Comparison of ENCODE assay signal across 10 cellular contexts in the genomic region with DNA sequence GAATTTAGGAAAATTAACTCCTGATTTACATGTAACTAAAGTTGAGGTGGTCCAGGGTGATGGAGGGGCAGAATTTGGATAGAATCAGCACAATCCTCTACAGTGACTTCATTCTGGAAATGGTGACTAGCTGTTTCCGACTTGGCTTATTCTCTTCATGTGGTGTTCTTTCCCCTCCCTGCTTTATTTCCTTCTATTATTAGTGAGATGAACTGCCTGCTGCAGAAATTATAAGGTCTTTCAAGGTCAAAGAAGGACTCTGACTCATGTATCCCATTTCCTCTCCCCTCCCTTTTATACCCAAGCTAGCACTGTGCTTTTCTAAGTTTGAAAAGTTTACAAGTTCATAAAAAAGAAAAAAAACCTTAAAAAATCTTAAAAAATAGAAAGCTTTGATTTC. TPM values are rescaled to one million over a fixed set of nuclear protein-coding genes. Genes with fewer than 3 reads are reported as not detected.
DNase-seq lines count a peak whose midpoint lies in the region; ATAC-seq and TF ChIP-seq lines count a peak whose summit lies in the region.
"Had no signal": no experiment of that assay in that cellular context is flagged by ENCODE, and none has a peak within 500 bp of the region (broad histone marks: within the 10 kb centered on the region; RNA-seq: fewer than 3 reads in every experiment).

No MANE protein-coding gene starts in this region.

- H3K79me1 ChIP-seq in neuronal stem cell (ENCODE audit: low read depth, low read length) = no peaks in the 10 kb centered on the region

- no peak overlapping the region for H3K4me3 ChIP-seq in mucosa of rectum (ENCODE audit: low read length in 2 of 2)
- no peak overlapping the region for H3K4me3 ChIP-seq in neuronal stem cell (ENCODE audit: low read length in 2 of 2)

- peak overlapping the region; percentile 41 to 66 for H3K27ac ChIP-seq in mucosa of rectum (ENCODE audit: low read depth in 2 of 2, low read length in 2 of 2)
- no peak overlapping the region for H3K27ac ChIP-seq in neuronal stem cell (replicated peaks; ENCODE audit: low read length)

- ATAC-seq in HG03280 (IDR thresholded peaks at IDR 0.05; ENCODE audit: unreplicated experiment) (no peak), GM21717 (IDR thresholded peaks at IDR 0.05; ENCODE audit: unreplicated experiment) (no peak)

- H3K4me1 Mint-ChIP-seq in endothelial cell (ENCODE audit: unreplicated experiment) = peaks cover 7% of the 10 kb centered on the region

- H3K4ac ChIP-seq in neuronal stem cell (ENCODE audit: low read length) = no peak overlapping the region

- no peak overlapping the region for H4K8ac ChIP-seq in neuronal stem cell (ENCODE audit: low read depth, low read length)

- H3K14ac ChIP-seq in neuronal stem cell (ENCODE audit: low read length) = no peak overlapping the region

- H3K9me3 ChIP-seq in mucosa of rectum (ENCODE audit: control insufficient read depth in 2 of 2, low read length in 2 of 2) (no peaks in the 10 kb centered on the region), neuronal stem cell (replicated peaks in 1 of 2; ENCODE audit: control insufficient read depth in 2 of 2, insufficient read depth in 1 of 2, low read depth in 1 of 2, low read length in 2 of 2) (no peaks in the 10 kb centered on the region)

- H3K4me2 ChIP-seq in neuronal stem cell (ENCODE audit: insufficient read depth, low read length, poor library complexity, severe bottlenecking) = no peak overlapping the region

- H3K9ac ChIP-seq in mucosa of rectum (ENCODE audit: low read depth in 1 of 2, low read length in 2 of 2) (no peak overlapping the region), neuronal stem cell (ENCODE audit: low read depth, low read length, poor library complexity) (no peak overlapping the region)

- H2AK5ac ChIP-seq in neuronal stem cell (ENCODE audit: low read depth, low read length) = no peak overlapping the region

- H3K36me3 Mint-ChIP-seq in endothelial cell (ENCODE audit: low read depth, unreplicated experiment) = no peaks in the 10 kb centered on the region
- H3K36me3 Mint-ChIP-seq: CD4-positive, CD25-positive, alpha-beta regulatory T cell had no signal

- H3K18ac ChIP-seq in neuronal stem cell (ENCODE audit: low read length) = no peak overlapping the region

- H2AFZ ChIP-seq in neuronal stem cell (ENCODE audit: low read length) = no peak overlapping the region

- peaks cover 2% of the 10 kb centered on the region for H3K27me3 Mint-ChIP-seq in endothelial cell (ENCODE audit: unreplicated experiment)
- H3K27me3 Mint-ChIP-seq: CD4-positive, CD25-positive, alpha-beta regulatory T cell had no signal

- H3K23ac ChIP-seq in neuronal stem cell (ENCODE audit: low read depth, low read length, poor library complexity) = no peak overlapping the region

- no peak overlapping the region for H2BK120ac ChIP-seq in neuronal stem cell (ENCODE audit: low read depth, low read length)

- no peak overlapping the region for H2BK12ac ChIP-seq in neuronal stem cell (ENCODE audit: low read length)

- WGBS in neuronal stem cell (ENCODE audit: extremely low coverage in 2 of 2, insufficient read length in 2 of 2, insufficient replicate concordance in 1 of 2), 2 donors = no CpG with 5 or more reads among the region's 1 CpG

- H3K4me3 Mint-ChIP-seq in endothelial cell (ENCODE audit: unreplicated experiment) = no peak overlapping the region
- H3K4me3 Mint-ChIP-seq: CD4-positive, CD25-positive, alpha-beta regulatory T cell had no signal

- H3K27ac Mint-ChIP-seq in endothelial cell (ENCODE audit: unreplicated experiment) = peak overlapping the region; percentile 18

- TF ChIP-seq CTCF in endothelial cell (IDR thresholded peaks at IDR 0.05; ENCODE audit: unreplicated experiment) = no peak

- H3K27me3 ChIP-seq in mucosa of rectum (ENCODE audit: control insufficient read depth in 2 of 2, insufficient read depth in 2 of 2, low read length in 2 of 2) = no peaks in the 10 kb centered on the region
- peaks cover 0 to 2% (median 0%) of the 10 kb centered on the region in 3 experiments for H3K27me3 ChIP-seq in neuronal stem cell (ENCODE audit: control insufficient read depth in 3 of 3, insufficient read depth in 3 of 3, low read depth in 1 of 3, low read length in 3 of 3)

- H2BK5ac ChIP-seq in neuronal stem cell (ENCODE audit: low read length) = no peak overlapping the region

- no peak overlapping the region for H4K91ac ChIP-seq in neuronal stem cell (ENCODE audit: low read depth, low read length, poor library complexity)

- H3K9me3 Mint-ChIP-seq in endothelial cell (ENCODE audit: unreplicated experiment) = no peaks in the 10 kb centered on the region
- H3K9me3 Mint-ChIP-seq: CD4-positive, CD25-positive, alpha-beta regulatory T cell had no signal

- H3K36me3 ChIP-seq in mucosa of rectum (ENCODE audit: control insufficient read depth in 2 of 2, insufficient read depth in 2 of 2, low read length in 2 of 2) = no peaks in the 10 kb centered on the region
- H3K36me3 ChIP-seq in neuronal stem cell (replicated peaks in 1 of 2; ENCODE audit: control insufficient read depth in 2 of 2, insufficient read depth in 2 of 2, low read length in 2 of 2) = no peaks in the 10 kb centered on the region

- H2BK15ac ChIP-seq in neuronal stem cell (ENCODE audit: low read length) = no peak overlapping the region

- no peaks in the 10 kb centered on the region for H3K4me1 ChIP-seq in mucosa of rectum (ENCODE audit: control insufficient read depth in 2 of 2, insufficient read depth in 2 of 2, low read length in 2 of 2)
- peaks cover 0 to 4% of the 10 kb centered on the region in 2 donors for H3K4me1 ChIP-seq in neuronal stem cell (ENCODE audit: control insufficient read depth in 2 of 2, insufficient read depth in 1 of 2, low read depth in 1 of 2, low read length in 2 of 2)

- peak; percentile 12 for DNase-seq in stimulated activated CD4-positive, alpha-beta T cell treated with anti-CD3 and anti-CD28 coated beads, Interleukin-15, amount 100 ng/mL, for 24 hours
- no peak for DNase-seq in stimulated activated CD4-positive, alpha-beta T cell treated with anti-CD3 and anti-CD28 coated beads, Interleukin-1b, Interleukin-23, amount 100 ng/mL, for 48 hours
- DNase-seq in endothelial cell (ENCODE audit: low spot score) = no peak
- no peak for DNase-seq in neuronal stem cell (ENCODE audit: low spot score)
- no peak for DNase-seq in UCSD-AML1 (lab: John Stamatoyannopoulos, UW; ENCODE audit: unreplicated experiment)
- DNase-seq: CD4-positive, CD25-positive, alpha-beta regulatory T cell; Karpas-422 had no signal

RNA-seq across cellular contexts. Expression of gene MRPL17, which starts 12.2 kb away (rescaled TPM):
- total RNA-seq in endothelial cell (ENCODE audit: unreplicated experiment) = 44.8 TPM
- polyA plus RNA-seq in neuronal stem cell (2013, experiment 1 of 2) = 32.4 TPM
- 31.0 TPM for polyA plus RNA-seq in neuronal stem cell (2013, experiment 2 of 2)

RNA-seq across cellular contexts. Expression of gene DCHS1, which starts 39.8 kb away (rescaled TPM):
- total RNA-seq in endothelial cell (ENCODE audit: unreplicated experiment) = 156 TPM
- 4.5 TPM for polyA plus RNA-seq in neuronal stem cell (2013, experiment 1 of 2)
- polyA plus RNA-seq in neuronal stem cell (2013, experiment 2 of 2) = 4.4 TPM
